ENCODE assay signal across 2 cellular contexts in genomic region chr19:2997720-2998119, GRCh38.
TF ChIP-seq lines count a peak whose summit lies in the region.

No MANE protein-coding gene starts in this region.

TF ChIP-seq in IMR-90, 13 proteins besides CTCF, POLR2A, EP300 and RAD21:
- no peak for TF ChIP-seq MAFK (IDR thresholded peaks at IDR 0.05; ENCODE audit: low read depth, low read length)
- TF ChIP-seq MXI1 (IDR thresholded peaks at IDR 0.05; ENCODE audit: borderline replicate concordance, low read depth, low read length): no peak
- no peak for TF ChIP-seq SMC3 (IDR thresholded peaks at IDR 0.05; ENCODE audit: low read depth, low read length)
- TF ChIP-seq BHLHE40 (IDR thresholded peaks at IDR 0.05; ENCODE audit: low read depth, low read length): no peak
- TF ChIP-seq RFX5 (IDR thresholded peaks at IDR 0.05; ENCODE audit: low read depth, low read length): no peak
- TF ChIP-seq USF2 (IDR thresholded peaks at IDR 0.05; ENCODE audit: low read depth, low read length): no peak
- TF ChIP-seq RCOR1 (IDR thresholded peaks at IDR 0.05; ENCODE audit: insufficient replicate concordance, low read length): no peak
- TF ChIP-seq NFE2L2 (IDR thresholded peaks at IDR 0.05; ENCODE audit: low read depth, low read length): no peak
- no peak for TF ChIP-seq CEBPB (IDR thresholded peaks at IDR 0.05; ENCODE audit: low read depth, low read length)

TF ChIP-seq in K562, 482 proteins besides CTCF, POLR2A, EP300 and RAD21:
- TF ChIP-seq YBX1 (IDR thresholded peaks at IDR 0.05) (no peak), ARHGAP35 (IDR thresholded peaks at IDR 0.05; ENCODE audit: partially characterized antibody) (no peak), ZNF511 (CRISPR knock-in tag; IDR thresholded peaks at IDR 0.05) (no peak), ATF7 (IDR thresholded peaks at IDR 0.05) (peak; percentile 41; the same call in 1 of the 2 replicates), KAT2B (IDR thresholded peaks at IDR 0.05; ENCODE audit: low read depth, low read length) (no peak), PRDM10 (IDR thresholded peaks at IDR 0.05; ENCODE audit: partially characterized antibody) (peak; percentile 96), OTX1 (CRISPR knock-in tag; IDR thresholded peaks at IDR 0.05) (no peak)
